ENCODE assay signal across 11 cellular contexts in genomic region chr12:105933671-105934665, GRCh38.
A peak's percentile ranks its signal among the peaks of the same experiment; 100 is the strongest.
DNase-seq lines count a peak whose midpoint lies in the region; ATAC-seq and TF ChIP-seq lines count a peak whose summit lies in the region.
"Had no signal": no experiment of that assay in that cellular context is flagged by ENCODE, and none has a peak within 500 bp of the region (broad histone marks: within the 10 kb centered on the region; RNA-seq: fewer than 3 reads in every experiment).

No MANE protein-coding gene starts in this region.

- H3K27ac ChIP-seq in heart left ventricle (no peak overlapping the region), uterus (peak overlapping the region; percentile 15 to 38)
- H3K27ac ChIP-seq: esophagus muscularis mucosa had no signal

- TF ChIP-seq CTCF in heart left ventricle (IDR thresholded peaks at IDR 0.05) (no peak), astrocyte of the cerebellum (IDR thresholded peaks at IDR 0.05; ENCODE audit: low read depth, low read length, missing control alignments) (no peak), uterus (IDR thresholded peaks at IDR 0.05) (no peak)

- 54 to 68% (median 64%) methylated on average over 13 of the region's 13 CpGs for WGBS in heart left ventricle, 4 donors

- DNase-seq in heart left ventricle (peak in 1 of 5 donors; percentile 40), Right ventricle myocardium superior (no peak), astrocyte of the cerebellum (ENCODE audit: low read depth) (peak; percentile 95), kidney glomerular epithelial cell (lab: John Stamatoyannopoulos, UW) (peak; percentile 72), uterus (peak; percentile 48 to 77), NCI-H526 (lab: John Stamatoyannopoulos, UW) (no peak), DMS153 treated with DMSO at 0.1 percent for 48 hours (lab: John Stamatoyannopoulos, UW; ENCODE audit: unreplicated experiment) (no peak), iPS-NIHi11 (ENCODE audit: low spot score) (no peak)
- DNase-seq: activated CD8-positive, alpha-beta memory T cell treated with anti-CD3 and anti-CD28 coated beads for 24 hours; CD4-positive, CD25-positive, alpha-beta regulatory T cell had no signal

- no peaks in the 10 kb centered on the region for H3K9me3 ChIP-seq in heart left ventricle
- no peaks in the 10 kb centered on the region for H3K9me3 ChIP-seq in uterus
- H3K9me3 ChIP-seq: esophagus muscularis mucosa had no signal

- no peak overlapping the region for H3K4me3 ChIP-seq in heart left ventricle
- H3K4me3 ChIP-seq in astrocyte of the cerebellum (ENCODE audit: low read depth, low read length) = no peak overlapping the region
- H3K4me3 ChIP-seq in uterus = no peak overlapping the region
- H3K4me3 ChIP-seq: esophagus muscularis mucosa had no signal

- ATAC-seq in heart left ventricle (peak in 3 of 4 donors; percentile 55 to 71 (median 63)), Right ventricle myocardium superior (ENCODE audit: poor library complexity) (no peak)

- peaks cover 0 to 23% (median 7%) of the 10 kb centered on the region in 12 donors for H3K4me1 ChIP-seq in heart left ventricle
- H3K4me1 ChIP-seq in uterus = no peaks in the 10 kb centered on the region

- intact Hi-C loops in heart left ventricle (cut with DNase I) = no loop called here
- intact Hi-C loops in Right ventricle myocardium superior (cut with DNase I) = no loop called here
- intact Hi-C loops in uterus (cut with DNase I; ENCODE audit: low total_unique reads) = no loop called here

- TF ChIP-seq POLR2A in heart left ventricle (IDR thresholded peaks at IDR 0.05) (no peak), uterus (IDR thresholded peaks at IDR 0.05) (no peak)

- H3K27me3 ChIP-seq in heart left ventricle (no peaks in the 10 kb centered on the region), uterus (no peaks in the 10 kb centered on the region)
- H3K27me3 ChIP-seq: esophagus muscularis mucosa had no signal

- H3K36me3 ChIP-seq in heart left ventricle = no peaks in the 10 kb centered on the region
- no peaks in the 10 kb centered on the region for H3K36me3 ChIP-seq in uterus
- H3K36me3 ChIP-seq: esophagus muscularis mucosa had no signal

- in situ Hi-C loops in astrocyte of the cerebellum (cut with HindIII; ENCODE audit: low sequenced_read_pairs) = no loop called here

Comparison
In these comparisons a context has a peak if more than half of its experiments do, and no peak if none do; other contexts are left out.
1. DNase-seq: peak in astrocyte of the cerebellum (single experiment), kidney glomerular epithelial cell (single experiment) and uterus (2 of 2); none in Right ventricle myocardium superior (single experiment), NCI-H526 (0 of 2), DMS153 treated with DMSO at 0.1 percent for 48 hours (single experiment) and iPS-NIHi11 (single experiment).
2. H3K27ac ChIP-seq: peak in uterus (2 of 2); none in heart left ventricle (0 of 12).